Comparison of ENCODE assay signal across 17 cellular contexts in the genomic region with DNA sequence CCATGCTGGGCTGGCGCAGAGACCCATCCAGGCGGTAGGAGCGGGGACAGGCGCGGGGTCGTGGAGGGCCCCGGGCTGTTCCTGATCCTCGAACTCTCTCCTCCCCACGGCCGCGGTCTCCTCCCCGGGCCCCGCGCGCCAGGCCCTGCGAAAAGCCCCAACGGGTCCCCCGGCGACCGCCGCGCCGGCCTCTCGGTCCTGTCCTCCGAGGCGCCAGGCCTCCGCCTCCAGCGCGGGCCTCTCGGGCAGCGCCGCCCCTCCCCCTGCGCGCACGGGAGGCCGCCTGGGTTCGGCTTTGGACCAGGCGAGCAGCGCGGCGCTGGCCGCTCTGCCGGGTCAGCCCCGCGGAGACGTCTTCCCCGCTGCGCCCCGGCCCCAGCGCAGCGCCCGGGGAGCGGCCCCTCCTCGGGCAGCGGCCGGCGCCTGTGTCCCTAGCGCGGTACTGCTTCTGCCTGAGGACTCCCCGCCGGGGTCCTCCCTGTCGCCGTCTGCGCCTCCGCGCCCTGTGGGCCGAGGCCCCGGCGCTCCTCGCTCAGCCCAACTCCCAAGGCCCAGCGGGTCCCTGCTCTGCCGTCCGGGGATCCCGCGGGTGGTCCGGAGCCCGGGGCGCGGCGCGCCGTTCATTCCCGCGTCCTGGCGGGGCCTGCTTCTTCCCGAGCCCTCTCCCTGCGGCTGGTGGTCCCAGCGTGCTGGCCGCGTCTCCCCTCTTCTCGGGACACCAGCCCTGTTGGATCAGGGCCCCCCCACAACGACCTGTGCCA. TPM values are rescaled to one million over a fixed set of nuclear protein-coding genes. Genes with fewer than 3 reads are reported as not detected.
DNase-seq lines count a peak whose midpoint lies in the region; ATAC-seq and TF ChIP-seq lines count a peak whose summit lies in the region.
"Had no signal": no experiment of that assay in that cellular context is flagged by ENCODE, and none has a peak within 500 bp of the region (broad histone marks: within the 10 kb centered on the region; RNA-seq: fewer than 3 reads in every experiment).

No MANE protein-coding gene starts in this region.

- TF ChIP-seq EP300 in esophagus muscularis mucosa (IDR thresholded peaks at IDR 0.05) = no peak

- no peak overlapping the region for H2BK5ac ChIP-seq in H9 (ENCODE audit: insufficient read length, low read length)

- H3K4ac ChIP-seq in H9 (ENCODE audit: low read depth, low read length) = no peak overlapping the region

- no peak for TF ChIP-seq POLR2A in esophagus muscularis mucosa (IDR thresholded peaks at IDR 0.05; ENCODE audit: low read depth)

- no peak overlapping the region for H3K23ac ChIP-seq in H9 (ENCODE audit: insufficient read length, low read depth, low read length)

- H3K79me1 ChIP-seq in H9 (ENCODE audit: insufficient read depth, low read depth, low read length, poor library complexity, severe bottlenecking) = no peaks in the 10 kb centered on the region

- no peaks in the 10 kb centered on the region for H3K4me1 ChIP-seq in H9 (ENCODE audit: insufficient read depth, low read length)
- peaks cover 0 to 16% (median 11%) of the 10 kb centered on the region in 4 donors for H3K4me1 ChIP-seq in esophagus muscularis mucosa

- TF ChIP-seq CTCF in H9 (conservative IDR thresholded peaks at IDR 0.05) (no peak), esophagus muscularis mucosa (IDR thresholded peaks at IDR 0.05) (no peak), omental fat pad (IDR thresholded peaks at IDR 0.05) (no peak)

- no CpG with 5 or more reads among the region's 92 CpGs for WGBS in H9 (ENCODE audit: extremely low coverage, insufficient read length, low lambda C conversion rate)
- WGBS in esophagus muscularis mucosa = 6% methylated on average over 22 of the region's 92 CpGs

- H3K9me3 Mint-ChIP-seq in H9 = peaks cover 14% of the 10 kb centered on the region in 2 experiments
- H3K9me3 Mint-ChIP-seq: immature natural killer cell; natural killer cell treated with Interleukin-12 subunit alpha and Interleukin-12 subunit beta and Interleukin-15 and Interleukin-18, amount 100 ng/mL, for 72 hours had no signal

- H3T11ph ChIP-seq in H9 (ENCODE audit: low read length) = no peak overlapping the region

- no peak overlapping the region for H4K91ac ChIP-seq in H9 (ENCODE audit: insufficient read length, low read depth, low read length)

- no peak overlapping the region for H2BK15ac ChIP-seq in H9 (ENCODE audit: low read depth, low read length)

- peak overlapping the region; percentile 12 for H3K9ac ChIP-seq in H9 (ENCODE audit: extremely low read depth, insufficient read length, low read length)

- peaks cover 7% of the 10 kb centered on the region for H3K23me2 ChIP-seq in H9 (ENCODE audit: insufficient read length, low read depth, low read length, poor library complexity, severe bottlenecking)

- H3K27ac ChIP-seq in H9 (ENCODE audit: insufficient read length, low read depth, low read length) (no peak overlapping the region), esophagus muscularis mucosa (replicated peaks in 1 of 4) (peak overlapping the region in 1 of 4 donors; percentile 48), skin epidermis (peak overlapping the region in 1 of 21 experiments; percentile 38)

- no peak overlapping the region for H4K5ac ChIP-seq in H9 (ENCODE audit: insufficient read length, low read depth, low read length)

- peak overlapping the region; percentile 47 to 52 (median 48) for H3K4me3 ChIP-seq in esophagus muscularis mucosa
- H3K4me3 ChIP-seq in skin epidermis = peak overlapping the region in 5 of 7 experiments; percentile 3 to 31 (median 7)

- no peaks in the 10 kb centered on the region for H4K20me1 ChIP-seq in H9 (ENCODE audit: control insufficient read depth, insufficient read depth, insufficient read length)

- intact Hi-C loops in esophagus muscularis mucosa (cut with DNase I) = no loop called here

- no peak overlapping the region for H2BK12ac ChIP-seq in H9 (ENCODE audit: insufficient read length, low read depth, low read length)

- H3K56ac ChIP-seq in H9 (ENCODE audit: insufficient read length, low read depth, low read length) = no peak overlapping the region

- H3K9me3 ChIP-seq in H9 (ENCODE audit: control insufficient read depth, low read depth, low read length) = no peaks in the 10 kb centered on the region
- H3K9me3 ChIP-seq in esophagus muscularis mucosa = no peaks in the 10 kb centered on the region

- no peaks in the 10 kb centered on the region for H3K27me3 ChIP-seq in H9 (ENCODE audit: insufficient read depth, low read length)
- H3K27me3 ChIP-seq in esophagus muscularis mucosa = peaks cover 0 to 35% (median 6%) of the 10 kb centered on the region in 4 donors

- peak; percentile 58 for DNase-seq in H9
- DNase-seq in esophagus muscularis mucosa (ENCODE audit: extremely low spot score) = peak; percentile 66
- DNase-seq in left kidney (ENCODE audit: low read depth, low spot score) = peak; percentile 81
- no peak for DNase-seq in NCI-H345 treated with DMSO at 0.1 percent for 48 hours (lab: John Stamatoyannopoulos, UW; ENCODE audit: unreplicated experiment)
- no peak for DNase-seq in omental fat pad (ENCODE audit: low spot score)
- DNase-seq in OCI-M2 (lab: John Stamatoyannopoulos, UW; ENCODE audit: unreplicated experiment) = no peak
- DNase-seq in Kasumi-1 (lab: John Stamatoyannopoulos, UW) = no peak
- DNase-seq: activated gamma-delta T cell; AML-193; GOT3; immature natural killer cell; NCI-H1105; NCI-H510A; stimulated activated CD4-positive, alpha-beta T cell treated with anti-CD3 and anti-CD28 coated beads, Interleukin-15, amount 100 ng/mL, for 24 hours had no signal

- H3K4me3 Mint-ChIP-seq in H9 = peak overlapping the region; percentile 72 to 80
- H3K4me3 Mint-ChIP-seq: immature natural killer cell; natural killer cell treated with Interleukin-12 subunit alpha and Interleukin-12 subunit beta and Interleukin-15 and Interleukin-18, amount 100 ng/mL, for 72 hours had no signal

- ATAC-seq in omental fat pad (ENCODE audit: low FRiP score) = no peak

- peaks cover 49% of the 10 kb centered on the region for H3K27me3 Mint-ChIP-seq in H9 (ENCODE audit: low read depth)

- H3K79me2 ChIP-seq in H9 (ENCODE audit: insufficient read depth, low read length) = no peaks in the 10 kb centered on the region

- no peak overlapping the region for H4K8ac ChIP-seq in H9 (replicated peaks; ENCODE audit: insufficient read length, low read depth, low read length)

- no peak overlapping the region for H2AK5ac ChIP-seq in H9 (ENCODE audit: insufficient read length, low read length)

- H3K4me2 ChIP-seq in H9 (ENCODE audit: insufficient read depth, insufficient read length, low read length) = peak overlapping the region; percentile 42

- no peaks in the 10 kb centered on the region for H3K36me3 ChIP-seq in esophagus muscularis mucosa

- H3K27ac Mint-ChIP-seq in H9 = peak overlapping the region in 2 of 3 experiments; percentile 52 to 55; a peak in 1 of 7 replicates
- H3K27ac Mint-ChIP-seq: immature natural killer cell; natural killer cell treated with Interleukin-12 subunit alpha and Interleukin-12 subunit beta and Interleukin-15 and Interleukin-18, amount 100 ng/mL, for 72 hours had no signal

- peaks cover 9 to 14% (median 12%) of the 10 kb centered on the region in 3 experiments for H3K36me3 Mint-ChIP-seq in H9 (ENCODE audit: insufficient read depth in 1 of 3, low read depth in 3 of 3)
- H3K36me3 Mint-ChIP-seq: immature natural killer cell; natural killer cell treated with Interleukin-12 subunit alpha and Interleukin-12 subunit beta and Interleukin-15 and Interleukin-18, amount 100 ng/mL, for 72 hours had no signal

- no peak overlapping the region for H2AFZ ChIP-seq in H9 (ENCODE audit: low read length)

- H2BK120ac ChIP-seq in H9 (ENCODE audit: low read depth, low read length, poor library complexity, severe bottlenecking) = no peak overlapping the region

- H3K14ac ChIP-seq in H9 (ENCODE audit: insufficient read depth, low read length) = peak overlapping the region; percentile 38

- H3K4me1 Mint-ChIP-seq in H9 = peaks cover 3 to 11% of the 10 kb centered on the region in 2 experiments; a peak in 3 of 4 replicates
- H3K4me1 Mint-ChIP-seq: immature natural killer cell had no signal

- no peak overlapping the region for H2BK20ac ChIP-seq in H9 (ENCODE audit: low read depth, low read length, poor library complexity, severe bottlenecking)

- peak overlapping the region; percentile 47 for H3K18ac ChIP-seq in H9 (ENCODE audit: insufficient read length, low read depth, low read length)

RNA-seq across cellular contexts. Expression of a gene that starts 13.4 kb away (rescaled TPM):
- total RNA-seq in H9 (2021) = 2.5 and 2.6 TPM in 2 replicates
- total RNA-seq in esophagus muscularis mucosa = 1 to 10 TPM in 3 of 4 donors, under 1 TPM in 1; 0.83 to 1.8 (median 1.5) TPM
- total RNA-seq in omental fat pad = 1 to 10 TPM in 1 of 4 donors, under 1 TPM in 3; 0.12 to 1.0 (median 0.49) TPM
- total RNA-seq: HT-29 had no signal

RNA-seq across cellular contexts. Expression of a gene that starts 50.1 kb away (rescaled TPM):
- total RNA-seq in H9 (2021) (10.9 and 12.5 TPM in 2 replicates), esophagus muscularis mucosa (10 to 100 TPM; 16.7 to 24.9 (median 18.9) TPM), omental fat pad (10 to 100 TPM; 18.4 to 62.6 (median 34.6) TPM)

Comparison
In these comparisons a context has a peak if more than half of its experiments do, and no peak if none do; other contexts are left out.
1. DNase-seq: peak in H9 (single experiment), esophagus muscularis mucosa (single experiment) and left kidney (single experiment); none in NCI-H345 treated with DMSO at 0.1 percent for 48 hours (single experiment), omental fat pad (single experiment), OCI-M2 (single experiment) and Kasumi-1 (0 of 2).